22 cellular contexts compared by ENCODE assay signal in the genomic region with DNA sequence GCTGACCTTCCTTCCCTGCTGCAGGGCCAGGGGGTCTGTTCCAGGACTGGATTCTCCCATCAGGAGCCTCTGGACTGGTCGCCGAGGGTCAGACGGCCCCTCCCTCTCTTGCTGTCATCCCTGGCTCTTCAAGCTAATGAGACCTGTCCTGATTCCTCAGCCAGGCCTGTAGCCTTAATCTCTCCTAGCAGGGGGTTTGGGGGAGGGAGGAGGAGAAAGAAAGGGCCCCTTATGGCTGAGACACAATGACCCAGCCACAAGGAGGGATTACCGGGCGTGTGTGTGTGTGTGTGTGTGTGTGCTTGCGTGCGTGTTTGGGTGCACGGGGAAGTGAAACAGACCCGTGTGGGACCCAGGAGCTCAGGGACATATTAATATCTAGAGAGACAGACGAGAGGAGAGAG. TPM values are rescaled to one million over a fixed set of nuclear protein-coding genes. Genes with fewer than 3 reads are reported as not detected.
DNase-seq lines count a peak whose midpoint lies in the region; ATAC-seq, FAIRE-seq and TF ChIP-seq lines count a peak whose summit lies in the region.
"Had no signal": no experiment of that assay in that cellular context is flagged by ENCODE, and none has a peak within 500 bp of the region (broad histone marks: within the 10 kb centered on the region; RNA-seq: fewer than 3 reads in every experiment).

No MANE protein-coding gene starts in this region.

- TF ChIP-seq CTCF in OCI-LY7 (conservative IDR thresholded peaks at IDR 0.05; ENCODE audit: low read length) (no peak), upper lobe of right lung (IDR thresholded peaks at IDR 0.05) (no peak)

- H3K36me3 Mint-ChIP-seq in T-helper 2 cell treated with Interferon-gamma antibody and Interleukin-4, amounts not matched to agents 5 μg/mL and 100 μg/mL, for 36 hours (ENCODE audit: low read depth) = no peaks in the 10 kb centered on the region
- H3K36me3 Mint-ChIP-seq: activated naive CD4-positive, alpha-beta T cell treated with anti-CD3 and anti-CD28 coated beads, Interleukin-2, amount 50 U/mL, for 24 hours; CD4-positive, alpha-beta memory T cell; immature natural killer cell had no signal

- intact Hi-C loops in OCI-LY7 (cut with micrococcal nuclease; ENCODE audit: unreplicated experiment) = loop anchor here (10.0 kb wide), 1 partner anchor 45 kb away; no protein-coding TSS in a partner anchor
- intact Hi-C loops in aorta (cut with DNase I) = no loop called here
- intact Hi-C loops in upper lobe of right lung (cut with DNase I) = no loop called here

- no peaks in the 10 kb centered on the region for H3K27me3 ChIP-seq in iPS-20b (ENCODE audit: insufficient read depth, low read length)
- no peaks in the 10 kb centered on the region for H3K27me3 ChIP-seq in aorta (ENCODE audit: control insufficient read depth in 1 of 2, insufficient read depth in 2 of 2, low read length in 1 of 2)
- H3K27me3 ChIP-seq in upper lobe of right lung = peaks cover 25% of the 10 kb centered on the region
- H3K27me3 ChIP-seq: right lobe of liver had no signal

- peak overlapping the region; percentile 9 for H3K4me3 Mint-ChIP-seq in T-helper 2 cell treated with Interferon-gamma antibody and Interleukin-4, amounts not matched to agents 5 μg/mL and 100 μg/mL, for 36 hours
- H3K4me3 Mint-ChIP-seq: activated naive CD4-positive, alpha-beta T cell treated with anti-CD3 and anti-CD28 coated beads, Interleukin-2, amount 50 U/mL, for 24 hours; effector memory CD8-positive, alpha-beta T cell had no signal

- no peak overlapping the region for H3K27ac ChIP-seq in OCI-LY7 (ENCODE audit: low read depth, low read length, poor library complexity, severe bottlenecking)
- no peak overlapping the region for H3K27ac ChIP-seq in iPS-20b (ENCODE audit: low read length)
- no peak overlapping the region for H3K27ac ChIP-seq in aorta (ENCODE audit: low read depth in 1 of 2, low read length in 2 of 2)
- H3K27ac ChIP-seq in upper lobe of right lung = no peak overlapping the region
- H3K27ac ChIP-seq: A549, right lobe of liver, thoracic aorta had no signal

- H3K4me1 ChIP-seq in OCI-LY7 (ENCODE audit: insufficient read depth, low read length, poor library complexity, severe bottlenecking) (no peaks in the 10 kb centered on the region), iPS-20b (ENCODE audit: insufficient read depth, low read length) (peaks cover 13% of the 10 kb centered on the region), aorta (ENCODE audit: control insufficient read depth in 1 of 2, insufficient read depth in 2 of 2, low read length in 2 of 2) (no peaks in the 10 kb centered on the region), upper lobe of right lung (no peaks in the 10 kb centered on the region)
- H3K4me1 ChIP-seq: A549, right lobe of liver had no signal

- H3K4me1 Mint-ChIP-seq in T-helper 2 cell treated with Interferon-gamma antibody and Interleukin-4, amounts not matched to agents 5 μg/mL and 100 μg/mL, for 36 hours (ENCODE audit: low read depth) = peaks cover 3% of the 10 kb centered on the region
- H3K4me1 Mint-ChIP-seq: immature natural killer cell had no signal

- no peak overlapping the region for H2AFZ ChIP-seq in OCI-LY7 (ENCODE audit: low read length)

- no TSS peak for BruUV-seq in OCI-LY7 (replicated peaks; lab: Mats Ljungman, UMichigan)

- no peak overlapping the region for H3K4me2 ChIP-seq in OCI-LY7 (ENCODE audit: low read length)
- H3K4me2 ChIP-seq: A549 had no signal

- H3K36me3 ChIP-seq in OCI-LY7 (ENCODE audit: insufficient read depth, low read length) = no peaks in the 10 kb centered on the region
- no peaks in the 10 kb centered on the region for H3K36me3 ChIP-seq in iPS-20b (ENCODE audit: insufficient read depth, low read depth, low read length)
- no peaks in the 10 kb centered on the region for H3K36me3 ChIP-seq in aorta (ENCODE audit: control insufficient read depth in 1 of 2, insufficient read depth in 2 of 2, low read length in 1 of 2)
- H3K36me3 ChIP-seq in upper lobe of right lung = no peaks in the 10 kb centered on the region
- H3K36me3 ChIP-seq: right lobe of liver, thoracic aorta had no signal

- no peak for FAIRE-seq in frontal cortex (lab: Jason Lieb, UNC)
- FAIRE-seq: A549, bronchial epithelial cell had no signal

- H3K79me2 ChIP-seq in OCI-LY7 (ENCODE audit: insufficient read depth, low read depth, low read length) = no peaks in the 10 kb centered on the region

- H3K9me3 Mint-ChIP-seq in T-helper 2 cell treated with Interferon-gamma antibody and Interleukin-4, amounts not matched to agents 5 μg/mL and 100 μg/mL, for 36 hours = no peaks in the 10 kb centered on the region
- H3K9me3 Mint-ChIP-seq: activated naive CD4-positive, alpha-beta T cell treated with anti-CD3 and anti-CD28 coated beads, Interleukin-2, amount 50 U/mL, for 24 hours; effector memory CD8-positive, alpha-beta T cell; immature natural killer cell had no signal

- H3K9me3 ChIP-seq in OCI-LY7 (ENCODE audit: low read length) = no peaks in the 10 kb centered on the region
- no peaks in the 10 kb centered on the region for H3K9me3 ChIP-seq in iPS-20b (ENCODE audit: insufficient read depth, low read depth, low read length)
- H3K9me3 ChIP-seq in aorta (ENCODE audit: control insufficient read depth, low read length) = no peaks in the 10 kb centered on the region
- no peaks in the 10 kb centered on the region for H3K9me3 ChIP-seq in upper lobe of right lung
- H3K9me3 ChIP-seq: A549, right lobe of liver, thoracic aorta had no signal

- WGBS in aorta, 2 donors = 6 to 15% methylated on average over 10 of the region's 10 CpGs

- ATAC-seq in aorta (ENCODE audit: low FRiP score) (no peak), upper lobe of right lung (no peak)
- ATAC-seq: activated CD4-positive, CD25-positive, alpha-beta regulatory T cell treated with anti-CD3 and anti-CD28 coated beads, Interleukin-2, amount 50 U/mL, for 24 hours; effector memory CD8-positive, alpha-beta T cell; right lobe of liver had no signal

- CTCF ChIA-PET in OCI-LY7 (lab: Charles Lee; ENCODE audit: unreplicated experiment) = no interaction called here

- POLR2A ChIA-PET in OCI-LY7 (lab: Charles Lee) = no interaction called here

- no peak for DNase-seq in T-helper 2 cell treated with Interferon-gamma antibody and Interleukin-4, amounts not matched to agents 5 μg/mL and 100 μg/mL, for 36 hours (ENCODE audit: low spot score)
- no peak for DNase-seq in T-helper 2 cell
- DNase-seq in OCI-LY7 (ENCODE audit: low spot score) = peak; percentile 12
- DNase-seq in aorta = peak; percentile 13 to 30
- DNase-seq in upper lobe of right lung = no peak
- DNase-seq in activated T-cell treated with anti-CD3 and anti-CD28 coated beads for 4 hours = no peak
- DNase-seq in frontal cortex (ENCODE audit: low spot score in 2 of 2) = no peak
- DNase-seq: CD4-positive, alpha-beta memory T cell; DND-41; effector memory CD8-positive, alpha-beta T cell; immature natural killer cell; mammary epithelial cell; NCI-H1694; NCI-H510A; right lobe of liver; T-helper 1 cell had no signal

- H3K9me2 ChIP-seq in OCI-LY7 (ENCODE audit: insufficient read depth, low read length) = no peaks in the 10 kb centered on the region

- H4K20me1 ChIP-seq in OCI-LY7 (ENCODE audit: insufficient read depth, low read length) = no peaks in the 10 kb centered on the region

- no peak overlapping the region for H3K27ac Mint-ChIP-seq in T-helper 2 cell treated with Interferon-gamma antibody and Interleukin-4, amounts not matched to agents 5 μg/mL and 100 μg/mL, for 36 hours
- H3K27ac Mint-ChIP-seq: activated naive CD4-positive, alpha-beta T cell treated with anti-CD3 and anti-CD28 coated beads, Interleukin-2, amount 50 U/mL, for 24 hours; CD4-positive, alpha-beta memory T cell; effector memory CD8-positive, alpha-beta T cell had no signal

- H3K4me3 ChIP-seq in OCI-LY7 (ENCODE audit: low read depth, low read length, poor library complexity, severe bottlenecking) (no peak overlapping the region), iPS-20b (ENCODE audit: low read length) (peak overlapping the region; percentile 49; the same call in 1 of the 2 replicates), aorta (ENCODE audit: low read length in 2 of 2) (no peak overlapping the region), upper lobe of right lung (no peak overlapping the region)
- H3K4me3 ChIP-seq: A549, right lobe of liver, thoracic aorta had no signal

- peaks cover 19% of the 10 kb centered on the region for H3K27me3 Mint-ChIP-seq in T-helper 2 cell treated with Interferon-gamma antibody and Interleukin-4, amounts not matched to agents 5 μg/mL and 100 μg/mL, for 36 hours (ENCODE audit: low read depth)

- peak overlapping the region; percentile 38; the same call in 1 of the 2 replicates for H3K9ac ChIP-seq in iPS-20b (ENCODE audit: low read depth, low read length)

RNA-seq across cellular contexts. Expression of gene CRX, which starts 1.9 kb away (rescaled TPM):
- not detected in 2 replicates for total RNA-seq in OCI-LY7 (2014; rRNA removed; shearing (Covaris generic))
- total RNA-seq in OCI-LY7 (2022) (0.11 TPM in 1 of 2 replicates, not detected in the other), aorta (not detected), upper lobe of right lung (not detected), frontal cortex (not detected)
- polyA plus RNA-seq in aorta = under 1 TPM in 1 of 2 donors, not detected in 1; 0.25 TPM
- total RNA-seq: bronchial epithelial cell; CD4-positive, alpha-beta memory T cell; mammary epithelial cell; right lobe of liver; thoracic aorta had no signal
- polyA plus RNA-seq: A549; CD4-positive, alpha-beta memory T cell; immature natural killer cell; mammary epithelial cell had no signal

RNA-seq across cellular contexts. Expression of gene TPRX1, which starts 15.5 kb away (rescaled TPM):
- not detected in 2 replicates for total RNA-seq in OCI-LY7 (2014; rRNA removed; shearing (Covaris generic))
- not detected in 2 replicates for total RNA-seq in OCI-LY7 (2022)
- total RNA-seq in aorta = not detected
- not detected for polyA plus RNA-seq in aorta
- not detected for total RNA-seq in upper lobe of right lung
- not detected for total RNA-seq in frontal cortex
- total RNA-seq: bronchial epithelial cell; CD4-positive, alpha-beta memory T cell; mammary epithelial cell; right lobe of liver; thoracic aorta had no signal
- polyA plus RNA-seq: A549; CD4-positive, alpha-beta memory T cell; immature natural killer cell; mammary epithelial cell had no signal

RNA-seq across cellular contexts. Expression of gene TPRX2, which starts 39.2 kb away (rescaled TPM):
- total RNA-seq in OCI-LY7 (2014; rRNA removed; shearing (Covaris generic)) = not detected in 2 replicates
- total RNA-seq in OCI-LY7 (2022) = not detected in 2 replicates
- not detected for total RNA-seq in aorta
- not detected for polyA plus RNA-seq in aorta
- not detected for total RNA-seq in upper lobe of right lung
- not detected for total RNA-seq in frontal cortex
- total RNA-seq: bronchial epithelial cell; CD4-positive, alpha-beta memory T cell; mammary epithelial cell; right lobe of liver; thoracic aorta had no signal
- polyA plus RNA-seq: A549; CD4-positive, alpha-beta memory T cell; immature natural killer cell; mammary epithelial cell had no signal

RNA-seq across cellular contexts. Expression of gene SELENOW, which starts 41.3 kb away (rescaled TPM):
- total RNA-seq in OCI-LY7 (2014; rRNA removed; shearing (Covaris generic)) = 83.1 and 95.5 TPM in 2 replicates
- total RNA-seq in OCI-LY7 (2022) = 29.9 and 31.2 TPM in 2 replicates
- total RNA-seq in aorta = 100 to 1,000 TPM; 319 to 453 TPM
- polyA plus RNA-seq in aorta = 1,000 to 10,000 TPM; 1,063 to 1,551 TPM
- total RNA-seq in upper lobe of right lung = 262 TPM
- 296 TPM for total RNA-seq in frontal cortex

Comparison
In these comparisons a context has a peak if more than half of its experiments do, and no peak if none do; other contexts are left out.
1. DNase-seq: peak in OCI-LY7 (single experiment) and aorta (2 of 2); none in T-helper 2 cell treated with Interferon-gamma antibody and Interleukin-4, amounts not matched to agents 5 μg/mL and 100 μg/mL, for 36 hours (single experiment), T-helper 2 cell (0 of 5), upper lobe of right lung (single experiment), activated T-cell treated with anti-CD3 and anti-CD28 coated beads for 4 hours (single experiment) and frontal cortex (0 of 2).